Comparison of ENCODE assay signal across 16 cellular contexts in genomic region chr20:38307371-38308046, GRCh38. TPM values are rescaled to one million over a fixed set of nuclear protein-coding genes. Genes with fewer than 3 reads are reported as not detected.
DNase-seq lines count a peak whose midpoint lies in the region; ATAC-seq and TF ChIP-seq lines count a peak whose summit lies in the region.
"Had no signal": no experiment of that assay in that cellular context is flagged by ENCODE, and none has a peak within 500 bp of the region (broad histone marks: within the 10 kb centered on the region; RNA-seq: fewer than 3 reads in every experiment).

No MANE protein-coding gene starts in this region.

- peaks cover 45% of the 10 kb centered on the region for H3K27me3 Mint-ChIP-seq in Calu3 (ENCODE audit: unreplicated experiment)

- WGBS in mesenchymal stem cell, result 54% methylated on average over 6 of the region's 8 CpGs
- 87% methylated on average over 8 of the region's 8 CpGs for WGBS in prostate gland

- H3K9ac ChIP-seq in mesenchymal stem cell (ENCODE audit: low read length), result no peak overlapping the region

- no peak overlapping the region for H3K4ac ChIP-seq in mesenchymal stem cell (ENCODE audit: low read depth in 1 of 2, low read length in 2 of 2)

- CTCF ChIA-PET in Calu3 (lab: Charles Lee), result interaction anchor here (0.5 kb wide), 1 partner anchor 155 kb away, joined by 3 read pairs; no protein-coding TSS in a partner anchor

- H3K27ac Mint-ChIP-seq in Calu3 (ENCODE audit: unreplicated experiment), result no peak overlapping the region
- H3K27ac Mint-ChIP-seq: activated CD4-positive, alpha-beta T cell treated with anti-CD3 and anti-CD28 coated beads, Interleukin-2, amount 10 ng/mL, durations not matched to agents 24 days and 14 days; CD4-positive, alpha-beta memory T cell; T-helper 17 cell had no signal

- H4K8ac ChIP-seq in mesenchymal stem cell (ENCODE audit: low read length), result no peak overlapping the region

- H3K9me3 ChIP-seq in mesenchymal stem cell (ENCODE audit: control insufficient read depth, low read length) (no peaks in the 10 kb centered on the region), prostate gland (no peaks in the 10 kb centered on the region)
- H3K9me3 ChIP-seq: Peyer's patch had no signal

- H2BK120ac ChIP-seq in mesenchymal stem cell (ENCODE audit: low read depth, low read length), result no peak overlapping the region

- H3K27ac ChIP-seq in mesenchymal stem cell (ENCODE audit: low read length, poor library complexity, severe bottlenecking) (no peak overlapping the region), prostate gland (no peak overlapping the region)
- H3K27ac ChIP-seq: Peyer's patch had no signal

- H2AK5ac ChIP-seq in mesenchymal stem cell (ENCODE audit: low read length, severe bottlenecking), result no peak overlapping the region

- no peaks in the 10 kb centered on the region for H3K36me3 Mint-ChIP-seq in Calu3 (ENCODE audit: insufficient read depth, unreplicated experiment)
- H3K36me3 Mint-ChIP-seq: CD4-positive, alpha-beta memory T cell had no signal

- in situ Hi-C loops in astrocyte of the spinal cord (cut with HindIII; ENCODE audit: low sequenced_read_pairs), result no loop called here

- intact Hi-C loops in prostate gland (cut with DNase I) (no loop called here), Calu3 (cut with micrococcal nuclease; ENCODE audit: unreplicated experiment) (loop anchor here (5.0 kb wide), 1 partner anchor 255 kb away; no protein-coding TSS in a partner anchor)

- H3K23ac ChIP-seq in mesenchymal stem cell (ENCODE audit: low read length in 2 of 2), result no peak overlapping the region

- H3K4me3 ChIP-seq in astrocyte of the spinal cord (ENCODE audit: low read depth, low read length) (no peak overlapping the region), mesenchymal stem cell (ENCODE audit: insufficient read depth in 1 of 2, low read depth in 1 of 2, low read length in 2 of 2) (no peak overlapping the region), prostate gland (no peak overlapping the region)
- H3K4me3 ChIP-seq: Peyer's patch had no signal

- no peaks in the 10 kb centered on the region for H3K9me3 Mint-ChIP-seq in Calu3 (ENCODE audit: low read depth, unreplicated experiment)
- H3K9me3 Mint-ChIP-seq: activated CD4-positive, alpha-beta T cell treated with anti-CD3 and anti-CD28 coated beads, Interleukin-2, amount 10 ng/mL, durations not matched to agents 24 days and 14 days had no signal

- no peak overlapping the region for H2BK15ac ChIP-seq in mesenchymal stem cell (ENCODE audit: low read depth, poor library complexity, severe bottlenecking)

- no peak overlapping the region for H2BK5ac ChIP-seq in mesenchymal stem cell (ENCODE audit: low read depth, low read length, poor library complexity, severe bottlenecking)

- H3K4me3 Mint-ChIP-seq in Calu3 (ENCODE audit: low read depth, unreplicated experiment), result no peak overlapping the region
- H3K4me3 Mint-ChIP-seq: activated CD4-positive, alpha-beta T cell treated with anti-CD3 and anti-CD28 coated beads, Interleukin-2, amount 10 ng/mL, durations not matched to agents 24 days and 14 days; CD4-positive, alpha-beta memory T cell; T-helper 17 cell had no signal

- H3K36me3 ChIP-seq in mesenchymal stem cell (ENCODE audit: control insufficient read depth in 1 of 2, insufficient read depth in 2 of 2, low read depth in 1 of 2, low read length in 2 of 2) (no peaks in the 10 kb centered on the region), prostate gland (no peaks in the 10 kb centered on the region)
- H3K36me3 ChIP-seq: Peyer's patch had no signal

- BruUV-seq in Calu3 (replicated peaks; lab: Mats Ljungman, UMichigan), result no TSS peak

- peaks cover 25 to 68% of the 10 kb centered on the region in 2 experiments for H3K27me3 ChIP-seq in mesenchymal stem cell (ENCODE audit: control insufficient read depth in 1 of 2, insufficient read depth in 1 of 2, low read length in 2 of 2)
- H3K27me3 ChIP-seq in prostate gland (replicated peaks; ENCODE audit: insufficient read depth), result no peaks in the 10 kb centered on the region
- H3K27me3 ChIP-seq: Peyer's patch had no signal

- no peak overlapping the region for H2AFZ ChIP-seq in mesenchymal stem cell (ENCODE audit: low read depth, low read length)

- TF ChIP-seq CTCF in astrocyte of the spinal cord (IDR thresholded peaks at IDR 0.05; ENCODE audit: low read depth, low read length) (no peak), prostate gland (IDR thresholded peaks at IDR 0.05) (no peak), Calu3 (IDR thresholded peaks at IDR 0.05; ENCODE audit: unreplicated experiment) (no peak)

- no peak overlapping the region for H3K4me2 ChIP-seq in mesenchymal stem cell (ENCODE audit: low read length, poor library complexity, severe bottlenecking)

- peak; percentile 53 for DNase-seq in Daoy (ENCODE audit: low read depth)
- peak; percentile 68 for DNase-seq in LHCN-M2 (ENCODE audit: low read depth)
- peak; percentile 61 for DNase-seq in astrocyte of the spinal cord (ENCODE audit: low read depth, low spot score)
- DNase-seq in mesenchymal stem cell, result peak; percentile 52
- no peak for DNase-seq in prostate gland (ENCODE audit: low spot score)
- no peak for DNase-seq in Calu3
- DNase-seq: activated CD4-positive, alpha-beta T cell treated with anti-CD3 and anti-CD28 coated beads, Interleukin-2, amount 10 ng/mL, durations not matched to agents 24 days and 14 days; activated T-cell treated with anti-CD3 and anti-CD28 coated beads, Interleukin-2, amount 50 U/mL, for 48 hours; aorta; CD4-positive, alpha-beta memory T cell; NCI-H446; Peyer's patch; T-helper 17 cell had no signal

- H3K18ac ChIP-seq in mesenchymal stem cell (ENCODE audit: low read depth in 1 of 2, low read length in 2 of 2), result no peak overlapping the region

- no peak overlapping the region for H4K91ac ChIP-seq in mesenchymal stem cell (ENCODE audit: low read length)

- H3K4me1 Mint-ChIP-seq in Calu3 (ENCODE audit: low read depth, unreplicated experiment), result no peaks in the 10 kb centered on the region

- H2BK12ac ChIP-seq in mesenchymal stem cell (ENCODE audit: low read length in 2 of 2), result peak overlapping the region in 1 of 2 experiments; percentile 6

- H3K79me1 ChIP-seq in mesenchymal stem cell (replicated peaks; ENCODE audit: low read length, poor library complexity, severe bottlenecking), result no peaks in the 10 kb centered on the region

- peak overlapping the region in 1 of 2 experiments; percentile 56 for H3K14ac ChIP-seq in mesenchymal stem cell (ENCODE audit: low read length in 2 of 2)

- ATAC-seq in HG03378 (IDR thresholded peaks at IDR 0.05; ENCODE audit: unreplicated experiment) (no peak), GM21367 (IDR thresholded peaks at IDR 0.05; ENCODE audit: unreplicated experiment) (no peak)
- ATAC-seq: T-helper 17 cell had no signal

- peaks cover 10% of the 10 kb centered on the region for H3K4me1 ChIP-seq in mesenchymal stem cell (ENCODE audit: control insufficient read depth, insufficient read depth, low read depth, low read length)
- no peaks in the 10 kb centered on the region for H3K4me1 ChIP-seq in prostate gland (replicated peaks)
- H3K4me1 ChIP-seq: Peyer's patch had no signal

- no peak for TF ChIP-seq POLR2A in prostate gland (IDR thresholded peaks at IDR 0.05)

RNA-seq across cellular contexts. Expression of gene BPI, which starts 3.6 kb away (rescaled TPM):
- 0.09 TPM in 1 of 2 replicates, not detected in the other for total RNA-seq in Daoy (2014; rRNA removed; shearing (Covaris generic))
- total RNA-seq in LHCN-M2 (2014; rRNA removed), result not detected in 2 replicates
- not detected for polyA plus RNA-seq in LHCN-M2 (2012)
- polyA plus RNA-seq in mesenchymal stem cell (2013, experiment 1 of 2), result not detected
- polyA plus RNA-seq in mesenchymal stem cell (2013, experiment 2 of 2), result not detected
- 1 to 10 TPM in 1 of 2 donors, under 1 TPM in 1; 0.41 to 4.5 TPM for total RNA-seq in prostate gland
- not detected in 2 replicates for total RNA-seq in Calu3 (2022)
- total RNA-seq: activated CD4-positive, alpha-beta T cell treated with anti-CD3 and anti-CD28 coated beads, Interleukin-2, amount 10 ng/mL, durations not matched to agents 24 days and 14 days; CD4-positive, alpha-beta memory T cell; HT-29; Peyer's patch; T-helper 17 cell had no signal
- polyA plus RNA-seq: CD4-positive, alpha-beta memory T cell had no signal

RNA-seq across cellular contexts. Expression of gene LBP, which starts 38.8 kb away (rescaled TPM):
- total RNA-seq in Daoy (2014; rRNA removed; shearing (Covaris generic)), result not detected in 2 replicates
- total RNA-seq in LHCN-M2 (2014; rRNA removed) (not detected in 2 replicates), prostate gland (1 to 10 TPM in 1 of 2 donors, not detected in 1; 1.1 TPM), Calu3 (2022) (not detected in 2 replicates)
- 0.04 TPM for polyA plus RNA-seq in LHCN-M2 (2012)
- 0.08 TPM for polyA plus RNA-seq in mesenchymal stem cell (2013, experiment 1 of 2)
- polyA plus RNA-seq in mesenchymal stem cell (2013, experiment 2 of 2), result 0.12 TPM
- total RNA-seq: activated CD4-positive, alpha-beta T cell treated with anti-CD3 and anti-CD28 coated beads, Interleukin-2, amount 10 ng/mL, durations not matched to agents 24 days and 14 days; CD4-positive, alpha-beta memory T cell; Peyer's patch; T-helper 17 cell had no signal
- polyA plus RNA-seq: CD4-positive, alpha-beta memory T cell had no signal

RNA-seq across cellular contexts. Expression of gene KIAA1755, which starts 47.0 kb away (rescaled TPM):
- 0.30 and 1.0 TPM in 2 replicates for total RNA-seq in Daoy (2014; rRNA removed; shearing (Covaris generic))
- total RNA-seq in LHCN-M2 (2014; rRNA removed) (0.17 and 0.45 TPM in 2 replicates), prostate gland (10 to 100 TPM in 1 of 2 donors, 1 to 10 TPM in 1; 5.0 to 10.8 TPM), Calu3 (2022) (not detected in 2 replicates)
- polyA plus RNA-seq in LHCN-M2 (2012), result 0.17 TPM
- 0.50 TPM for polyA plus RNA-seq in mesenchymal stem cell (2013, experiment 1 of 2)
- 0.40 TPM for polyA plus RNA-seq in mesenchymal stem cell (2013, experiment 2 of 2)
- total RNA-seq: activated CD4-positive, alpha-beta T cell treated with anti-CD3 and anti-CD28 coated beads, Interleukin-2, amount 10 ng/mL, durations not matched to agents 24 days and 14 days; CD4-positive, alpha-beta memory T cell; T-helper 17 cell had no signal
- polyA plus RNA-seq: CD4-positive, alpha-beta memory T cell had no signal

Comparison
In these comparisons a context has a peak if more than half of its experiments do, and no peak if none do; other contexts are left out.
1. DNase-seq: peak in Daoy (single experiment), LHCN-M2 (single experiment), astrocyte of the spinal cord (single experiment) and mesenchymal stem cell (single experiment); none in prostate gland (single experiment) and Calu3 (single experiment).